In genomic region chr11:96394773-96395172, GRCh38 we compare ENCODE assay signal across 33 cellular contexts.
"Had no signal": no experiment of that assay in that cellular context is flagged by ENCODE, and none has a peak within 500 bp of the region (broad histone marks: within the 10 kb centered on the region; RNA-seq: fewer than 3 reads in every experiment).

No MANE protein-coding gene starts in this region.

- H3K4me3 Mint-ChIP-seq: activated B cell treated with CpG ODN at 0.5 μM for 24 hours; activated CD8-positive, alpha-beta T cell treated with anti-CD3 and anti-CD28 coated beads for 36 hours; activated naive CD8-positive, alpha-beta T cell treated with anti-CD3 and anti-CD28 coated beads for 36 hours; T-helper 17 cell; T-helper 2 cell treated with Interferon-gamma antibody and Interleukin-4, amounts not matched to agents 5 μg/mL and 100 μg/mL, for 36 hours had no signal

- H3K9me3 ChIP-seq: body of pancreas, colonic mucosa, esophagus squamous epithelium, gastroesophageal sphincter, heart right ventricle had no signal

- H3K4me3 ChIP-seq: body of pancreas, colonic mucosa, esophagus squamous epithelium, gastroesophageal sphincter, heart right ventricle, hepatocyte had no signal

- H3K27ac ChIP-seq: body of pancreas, colonic mucosa, epithelial cell of prostate, esophagus squamous epithelium, gastroesophageal sphincter, heart right ventricle, hepatocyte, WERI-Rb-1 had no signal

- H2AFZ ChIP-seq: hepatocyte had no signal

- H3K4me1 ChIP-seq: body of pancreas, colonic mucosa had no signal

- H3K36me3 ChIP-seq: colonic mucosa, esophagus squamous epithelium, gastroesophageal sphincter, heart right ventricle had no signal

- H3K9me3 Mint-ChIP-seq: activated B cell treated with CpG ODN at 0.5 μM for 24 hours; T-helper 2 cell treated with Interferon-gamma antibody and Interleukin-4, amounts not matched to agents 5 μg/mL and 100 μg/mL, for 36 hours had no signal

- H3K4me2 ChIP-seq: hepatocyte had no signal

- H3K27me3 Mint-ChIP-seq: activated CD8-positive, alpha-beta T cell treated with anti-CD3 and anti-CD28 coated beads for 36 hours; activated naive CD8-positive, alpha-beta T cell treated with anti-CD3 and anti-CD28 coated beads for 36 hours; T-helper 17 cell had no signal

- H3K27ac Mint-ChIP-seq: activated B cell treated with CpG ODN at 0.5 μM for 24 hours; activated CD8-positive, alpha-beta T cell treated with anti-CD3 and anti-CD28 coated beads for 36 hours; activated naive CD8-positive, alpha-beta T cell treated with anti-CD3 and anti-CD28 coated beads for 36 hours; T-helper 2 cell treated with Interferon-gamma antibody and Interleukin-4, amounts not matched to agents 5 μg/mL and 100 μg/mL, for 36 hours had no signal

- FAIRE-seq: endometrium, endothelial cell of umbilical vein had no signal

- ATAC-seq: activated CD4-positive, CD25-positive, alpha-beta regulatory T cell treated with anti-CD3 and anti-CD28 coated beads, Interleukin-2, amount 50 U/mL, for 24 hours; activated CD8-positive, alpha-beta T cell treated with anti-CD3 and anti-CD28 coated beads for 36 hours; body of pancreas; gastroesophageal sphincter; heart right ventricle; T-helper 17 cell had no signal

- DNase-seq: activated B cell treated with CpG ODN at 0.5 μM for 24 hours; activated CD4-positive, alpha-beta T cell treated with anti-CD3 and anti-CD28 coated beads for 48 hours; activated CD4-positive, alpha-beta T cell treated with anti-CD3 and anti-CD28 coated beads, Interleukin-2, amount 50 U/mL, for 1 hour; activated CD4-positive, alpha-beta T cell treated with anti-CD3 and anti-CD28 coated beads, Interleukin-2, amount 50 U/mL, for 48 hours; activated CD8-positive, alpha-beta memory T cell treated with anti-CD3 and anti-CD28 coated beads for 24 hours; activated CD8-positive, alpha-beta T cell treated with anti-CD3 and anti-CD28 coated beads for 36 hours; activated effector memory CD4-positive, alpha-beta T cell treated with Interleukin-2 at 50 U/mL for 16 hours; activated gamma-delta T cell treated with Interleukin-2 at 50 U/mL for 16 hours; activated naive CD4-positive, alpha-beta T cell treated with anti-CD3 and anti-CD28 coated beads, Interleukin-2, amount 50 U/mL, for 16 hours; activated naive CD4-positive, alpha-beta T cell treated with Interleukin-2 at 50 U/mL for 16 hours; activated naive CD8-positive, alpha-beta T cell treated with anti-CD3 and anti-CD28 coated beads for 36 hours; activated T-cell treated with anti-CD3 and anti-CD28 coated beads, Interleukin-2, amount 50 U/mL, for 48 hours; amniotic stem cell; anterior cingulate cortex; body of pancreas; caudate nucleus; cerebellar nuclear complex; colonic mucosa; effector CD8-positive, alpha-beta T cell; esophagus squamous epithelium; foreskin melanocyte; heart right ventricle; T-helper 1 cell; T-helper 17 cell; T1000; WERI-Rb-1 had no signal

- H3K27me3 ChIP-seq: body of pancreas, colonic mucosa, esophagus squamous epithelium, gastroesophageal sphincter, heart right ventricle, hepatocyte had no signal
